ENCODE assay signal across 8 cellular contexts in the genomic region with DNA sequence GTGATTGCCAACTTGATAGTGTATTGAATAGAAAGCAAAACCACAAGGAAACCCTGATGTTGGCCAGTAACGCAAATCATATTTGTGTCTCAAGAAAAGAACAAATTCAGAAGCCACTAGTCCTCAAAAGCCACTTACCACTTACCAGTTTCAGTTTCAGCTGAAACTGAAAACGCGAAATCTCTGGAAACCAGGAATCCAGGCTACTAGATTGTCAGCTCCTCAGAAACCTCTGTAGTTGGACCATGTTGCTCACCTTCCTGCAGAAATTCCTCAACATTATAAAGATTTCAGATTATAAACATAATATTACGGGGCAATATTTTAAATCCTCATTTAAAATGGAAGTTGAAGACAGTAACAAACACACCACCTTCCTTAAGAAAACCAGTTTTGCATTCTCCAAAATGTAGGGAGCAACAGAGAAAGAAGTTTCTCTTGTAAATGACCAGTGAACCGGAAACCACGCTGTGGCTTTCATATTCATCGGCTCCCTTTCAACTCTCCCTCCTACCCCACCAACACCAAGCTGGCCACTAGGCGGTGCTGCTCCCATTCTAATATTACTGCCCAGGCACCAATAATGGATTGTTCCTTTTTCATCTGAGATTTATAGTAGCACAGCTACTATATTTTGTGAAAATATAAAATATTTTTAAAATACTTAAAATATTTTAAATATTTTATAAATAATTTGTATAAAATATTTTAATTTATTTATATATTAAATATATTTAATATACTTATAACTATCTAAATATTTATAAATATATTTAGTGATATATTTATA. TPM values are rescaled to one million over a fixed set of nuclear protein-coding genes. Genes with fewer than 3 reads are reported as not detected.
DNase-seq lines count a peak whose midpoint lies in the region; ATAC-seq and TF ChIP-seq lines count a peak whose summit lies in the region.

No MANE protein-coding gene starts in this region.

- ATAC-seq in GM21825 (IDR thresholded peaks at IDR 0.05; ENCODE audit: unreplicated experiment), result peak; percentile 61

- peak overlapping the region; percentile 35; the same call in 1 of the 2 replicates for H3K4me3 ChIP-seq in DOHH2 (ENCODE audit: low read length)
- H3K4me3 ChIP-seq in Karpas-422 (ENCODE audit: low read length), result peak overlapping the region; percentile 58
- peak overlapping the region; percentile 50 for H3K4me3 ChIP-seq in fibroblast of villous mesenchyme (ENCODE audit: low read depth, low read length)

- TF ChIP-seq CTCF in DOHH2 (IDR thresholded peaks at IDR 0.05; ENCODE audit: low read depth, low read length, poor library complexity, severe bottlenecking) (peak; percentile 75), fibroblast of villous mesenchyme (IDR thresholded peaks at IDR 0.05; ENCODE audit: insufficient read depth, low read depth, low read length) (peak; percentile 95), nephron progenitor cell (IDR thresholded peaks at IDR 0.05) (peak; percentile 91)

- peak overlapping the region; percentile 76 for H3K4me3 Mint-ChIP-seq in nephron progenitor cell
- peak overlapping the region; percentile 65 for H3K4me3 Mint-ChIP-seq in stimulated activated naive CD8-positive, alpha-beta T cell treated with anti-CD3 and anti-CD28 coated beads, Interleukin-15, Interleukin-2, amounts not matched to agents 100 ng/mL and 50 ng/mL, for 24 hours

- H3K27me3 ChIP-seq in DOHH2 (ENCODE audit: control insufficient read depth, low read length) (no peaks in the 10 kb centered on the region), Karpas-422 (ENCODE audit: low read length) (no peaks in the 10 kb centered on the region)

- H3K27ac ChIP-seq in DOHH2 (ENCODE audit: low read depth, low read length) (no peak overlapping the region), Karpas-422 (ENCODE audit: low read length) (no peak overlapping the region)

- H3K36me3 Mint-ChIP-seq in nephron progenitor cell (ENCODE audit: low read depth), result no peaks in the 10 kb centered on the region
- H3K36me3 Mint-ChIP-seq in stimulated activated naive CD8-positive, alpha-beta T cell treated with anti-CD3 and anti-CD28 coated beads, Interleukin-15, Interleukin-2, amounts not matched to agents 100 ng/mL and 50 ng/mL, for 24 hours (ENCODE audit: low read depth), result no peaks in the 10 kb centered on the region

- H2AFZ ChIP-seq in Karpas-422 (ENCODE audit: low read length), result peak overlapping the region; percentile 98

- H3K9me2 ChIP-seq in DOHH2 (replicated peaks; ENCODE audit: control insufficient read depth, low read length), result no peaks in the 10 kb centered on the region
- no peaks in the 10 kb centered on the region for H3K9me2 ChIP-seq in Karpas-422 (replicated peaks; ENCODE audit: insufficient read depth, low read length)

- peaks cover 5% of the 10 kb centered on the region for H3K4me1 Mint-ChIP-seq in nephron progenitor cell
- peaks cover 50% of the 10 kb centered on the region for H3K4me1 Mint-ChIP-seq in stimulated activated naive CD8-positive, alpha-beta T cell treated with anti-CD3 and anti-CD28 coated beads, Interleukin-15, Interleukin-2, amounts not matched to agents 100 ng/mL and 50 ng/mL, for 24 hours (ENCODE audit: low read depth)

- no peaks in the 10 kb centered on the region for H3K36me3 ChIP-seq in DOHH2 (ENCODE audit: control insufficient read depth, low read length)
- H3K36me3 ChIP-seq in Karpas-422 (ENCODE audit: insufficient read depth, low read length), result no peaks in the 10 kb centered on the region

- H3K4me2 ChIP-seq in DOHH2 (ENCODE audit: low read length) (peak overlapping the region; percentile 52), Karpas-422 (ENCODE audit: low read depth, low read length, poor library complexity, severe bottlenecking) (peak overlapping the region; percentile 91)

- no peaks in the 10 kb centered on the region for H3K79me2 ChIP-seq in DOHH2 (ENCODE audit: control insufficient read depth, low read length)
- no peaks in the 10 kb centered on the region for H3K79me2 ChIP-seq in Karpas-422 (ENCODE audit: low read length)

- no peaks in the 10 kb centered on the region for H3K9me3 Mint-ChIP-seq in nephron progenitor cell
- H3K9me3 Mint-ChIP-seq in stimulated activated naive CD8-positive, alpha-beta T cell treated with anti-CD3 and anti-CD28 coated beads, Interleukin-15, Interleukin-2, amounts not matched to agents 100 ng/mL and 50 ng/mL, for 24 hours, result no peaks in the 10 kb centered on the region

- H3K4me1 ChIP-seq in DOHH2 (ENCODE audit: control insufficient read depth, low read length) (peaks cover 20% of the 10 kb centered on the region), Karpas-422 (ENCODE audit: low read length) (peaks cover 23% of the 10 kb centered on the region)

- no peaks in the 10 kb centered on the region for H3F3A ChIP-seq in DOHH2 (ENCODE audit: control insufficient read depth, insufficient read depth)

- peaks cover 4% of the 10 kb centered on the region for H3K27me3 Mint-ChIP-seq in nephron progenitor cell (ENCODE audit: low read depth, poor library complexity)
- H3K27me3 Mint-ChIP-seq in stimulated activated naive CD8-positive, alpha-beta T cell treated with anti-CD3 and anti-CD28 coated beads, Interleukin-15, Interleukin-2, amounts not matched to agents 100 ng/mL and 50 ng/mL, for 24 hours, result peaks cover 39% of the 10 kb centered on the region

- H4K20me1 ChIP-seq in DOHH2 (ENCODE audit: control insufficient read depth, insufficient read depth, low read depth, low read length) (no peaks in the 10 kb centered on the region), Karpas-422 (ENCODE audit: insufficient read depth, low read depth, low read length) (no peaks in the 10 kb centered on the region)

- peak overlapping the region; percentile 58 for H3K9ac ChIP-seq in Karpas-422 (ENCODE audit: low read length)

- no peak overlapping the region for H3K27ac Mint-ChIP-seq in nephron progenitor cell
- peak overlapping the region; percentile 61 for H3K27ac Mint-ChIP-seq in stimulated activated naive CD8-positive, alpha-beta T cell treated with anti-CD3 and anti-CD28 coated beads, Interleukin-15, Interleukin-2, amounts not matched to agents 100 ng/mL and 50 ng/mL, for 24 hours

- DNase-seq in Karpas-422 (peak; percentile 96), RKO (ENCODE audit: low spot score) (peak; percentile 87), fibroblast of villous mesenchyme (ENCODE audit: low read depth) (peak; percentile 83), nephron progenitor cell (peak; percentile 89)
- peak; percentile 61 to 72 for DNase-seq in activated T-helper 1 cell treated with anti-CD3 and anti-CD28 coated beads, Interleukin-2, amount 50 U/mL, for 16 hours (ENCODE audit: low read depth in 1 of 2, low spot score in 1 of 2)

- H3K9me3 ChIP-seq in DOHH2 (ENCODE audit: control insufficient read depth, insufficient read depth, low read length), result no peaks in the 10 kb centered on the region
- H3K9me3 ChIP-seq in Karpas-422 (ENCODE audit: low read length), result no peaks in the 10 kb centered on the region

RNA-seq across cellular contexts. Expression of a gene that starts 8.7 kb away (rescaled TPM):
- total RNA-seq in Karpas-422 (2014; rRNA removed; shearing (Covaris generic); ENCODE audit: low replicate concordance), result 60.8 and 61.1 TPM in 2 replicates
- total RNA-seq in fibroblast of villous mesenchyme, result 134 and 234 TPM in 2 replicates

RNA-seq across cellular contexts. Expression of a gene that starts 32.3 kb away (rescaled TPM):
- 0.07 TPM in 1 of 2 replicates, not detected in the other for total RNA-seq in Karpas-422 (2014; rRNA removed; shearing (Covaris generic); ENCODE audit: low replicate concordance)
- 6.9 and 7.1 TPM in 2 replicates for total RNA-seq in fibroblast of villous mesenchyme
